Comparison of ENCODE assay signal across 10 cellular contexts in the genomic region with DNA sequence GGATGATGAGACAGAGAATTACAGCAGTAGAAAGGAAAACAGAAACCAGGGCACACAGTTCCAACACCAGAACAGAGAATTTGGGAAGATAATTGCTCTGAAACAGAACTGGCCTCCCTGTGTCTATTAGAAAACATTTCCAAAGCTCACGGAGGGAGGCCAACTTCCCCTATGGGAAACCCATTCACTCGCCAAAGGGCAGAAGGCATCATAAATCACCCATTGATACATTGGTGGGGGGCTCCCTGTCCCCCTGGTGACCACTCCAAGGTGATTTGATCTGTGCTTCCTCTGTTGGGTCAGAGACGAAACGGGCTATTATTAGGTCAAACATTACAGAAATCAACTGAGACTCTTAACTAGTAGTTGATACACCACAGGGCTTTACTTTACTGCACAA. TPM values are rescaled to one million over a fixed set of nuclear protein-coding genes. Genes with fewer than 3 reads are reported as not detected.
DNase-seq lines count a peak whose midpoint lies in the region; ATAC-seq, FAIRE-seq and TF ChIP-seq lines count a peak whose summit lies in the region.
"Had no signal": no experiment of that assay in that cellular context is flagged by ENCODE, and none has a peak within 500 bp of the region (broad histone marks: within the 10 kb centered on the region; RNA-seq: fewer than 3 reads in every experiment).

No MANE protein-coding gene starts in this region.

- no peak for ATAC-seq in activated naive CD4-positive, alpha-beta T cell treated with anti-CD3 and anti-CD28 coated beads, Interleukin-2, amount 50 U/mL, for 72 hours
- no peak for ATAC-seq in GM21447 (IDR thresholded peaks at IDR 0.05; ENCODE audit: unreplicated experiment)
- no peak for ATAC-seq in HG03045 (IDR thresholded peaks at IDR 0.05; ENCODE audit: unreplicated experiment)

- H3K36me3 ChIP-seq in keratinocyte (ENCODE audit: control insufficient read depth in 2 of 2, extremely low read depth in 1 of 2, insufficient read depth in 2 of 2, low read length in 2 of 2) = peaks cover 10 to 24% of the 10 kb centered on the region in 2 experiments
- H3K36me3 ChIP-seq in subcutaneous abdominal adipose tissue (ENCODE audit: control insufficient read depth in 5 of 5, insufficient read depth in 5 of 5, low read length in 5 of 5) = no peaks in the 10 kb centered on the region

- peak overlapping the region; percentile 97 for H3K4me3 Mint-ChIP-seq in activated CD4-positive, alpha-beta T cell treated with anti-CD3 and anti-CD28 coated beads, Interleukin-2, amount 10 ng/mL, durations not matched to agents 7 days and 5 days

- dilution Hi-C loops in keratinocyte (cut with MboI; ENCODE audit: extremely low pct_ligation_motif_present, low sequenced_read_pairs) = no loop called here

- H3K27me3 ChIP-seq in keratinocyte (ENCODE audit: control insufficient read depth, extremely low read depth, insufficient read depth, low read length) (no peaks in the 10 kb centered on the region), subcutaneous abdominal adipose tissue (ENCODE audit: control insufficient read depth in 5 of 5, insufficient read depth in 4 of 5, low read length in 5 of 5) (peaks cover 4 to 27% (median 19%) of the 10 kb centered on the region in 5 donors)

- H3K4me1 Mint-ChIP-seq in activated CD4-positive, alpha-beta T cell treated with anti-CD3 and anti-CD28 coated beads, Interleukin-2, amount 10 ng/mL, durations not matched to agents 7 days and 5 days = peaks cover 35% of the 10 kb centered on the region

- no peaks in the 10 kb centered on the region for H3K9me1 ChIP-seq in keratinocyte (ENCODE audit: control insufficient read depth, extremely low read depth, insufficient read depth, low read length)

- H3K9ac ChIP-seq in keratinocyte (ENCODE audit: control insufficient read depth, extremely low read depth, insufficient read depth, low read length) (peak overlapping the region; percentile 97), subcutaneous abdominal adipose tissue (ENCODE audit: low read length in 5 of 5) (no peak overlapping the region)

- POLR2A ChIA-PET in activated CD4-positive, alpha-beta T cell treated with anti-CD3 and anti-CD28 coated beads, Interleukin-2, amount 10 ng/mL, durations not matched to agents 7 days and 5 days (lab: Charles Lee) = interaction anchor here (0.6 to 1.6 kb wide), 4 partner anchors 41 to 56 kb away, joined by 3 to 8 read pairs (median 4); no protein-coding TSS in a partner anchor

- TF ChIP-seq CTCF in keratinocyte (optimal IDR thresholded peaks at IDR 0.05 in 1 of 3, IDR thresholded peaks at IDR 0.05 in 1 of 3, conservative IDR thresholded peaks at IDR 0.05 in 1 of 3; ENCODE audit: extremely low read depth in 1 of 3, insufficient read depth in 2 of 3, low read length in 3 of 3) = no peak

- H4K20me1 ChIP-seq in keratinocyte (ENCODE audit: control insufficient read depth, extremely low read depth, insufficient read depth, low read length) = peaks cover 11% of the 10 kb centered on the region

- no peak overlapping the region for H2AFZ ChIP-seq in keratinocyte (ENCODE audit: control insufficient read depth, low read length)

- H3K27ac ChIP-seq in keratinocyte (ENCODE audit: control insufficient read depth, insufficient read depth, low read length) (peak overlapping the region; percentile 94), subcutaneous abdominal adipose tissue (ENCODE audit: low read depth, low read length) (no peak overlapping the region)

- peaks cover 19% of the 10 kb centered on the region for H3K4me1 ChIP-seq in keratinocyte (ENCODE audit: control insufficient read depth, extremely low read depth, insufficient read depth, low read length)
- H3K4me1 ChIP-seq in subcutaneous abdominal adipose tissue (ENCODE audit: control insufficient read depth in 5 of 5, insufficient read depth in 5 of 5, low read length in 5 of 5) = peaks cover 5 to 20% (median 13%) of the 10 kb centered on the region in 5 donors

- H3K9me3 ChIP-seq in keratinocyte (ENCODE audit: control insufficient read depth, low read depth, low read length) (no peaks in the 10 kb centered on the region), subcutaneous abdominal adipose tissue (ENCODE audit: control insufficient read depth in 5 of 5, low read length in 5 of 5) (no peaks in the 10 kb centered on the region)

- CTCF ChIA-PET in activated CD4-positive, alpha-beta T cell treated with anti-CD3 and anti-CD28 coated beads, Interleukin-2, amount 10 ng/mL, durations not matched to agents 7 days and 5 days (lab: Charles Lee) = interaction anchor here (1.0 to 1.4 kb wide), 4 partner anchors 10 to 201 kb away, joined by 4 read pairs; no protein-coding TSS in a partner anchor

- no peaks in the 10 kb centered on the region for H3K27me3 Mint-ChIP-seq in activated CD4-positive, alpha-beta T cell treated with anti-CD3 and anti-CD28 coated beads, Interleukin-2, amount 10 ng/mL, durations not matched to agents 7 days and 5 days

- H3K9me3 Mint-ChIP-seq in activated CD4-positive, alpha-beta T cell treated with anti-CD3 and anti-CD28 coated beads, Interleukin-2, amount 10 ng/mL, durations not matched to agents 7 days and 5 days = no peaks in the 10 kb centered on the region
- H3K9me3 Mint-ChIP-seq in activated naive CD4-positive, alpha-beta T cell treated with anti-CD3 and anti-CD28 coated beads, Interleukin-2, amount 50 U/mL, for 72 hours = no peaks in the 10 kb centered on the region

- H3K4me2 ChIP-seq in keratinocyte (ENCODE audit: control insufficient read depth, extremely low read depth, insufficient read depth, low read depth, low read length) = peak overlapping the region; percentile 91

- H3K27ac Mint-ChIP-seq in activated CD4-positive, alpha-beta T cell treated with anti-CD3 and anti-CD28 coated beads, Interleukin-2, amount 10 ng/mL, durations not matched to agents 7 days and 5 days = peak overlapping the region; percentile 98
- peak overlapping the region; percentile 94 to 97 for H3K27ac Mint-ChIP-seq in activated naive CD4-positive, alpha-beta T cell treated with anti-CD3 and anti-CD28 coated beads, Interleukin-2, amount 50 U/mL, for 72 hours

- H3K4me3 ChIP-seq in keratinocyte (ENCODE audit: control insufficient read depth in 2 of 3, extremely low read depth in 1 of 3, insufficient read depth in 2 of 3, low read depth in 1 of 3, low read length in 3 of 3) (peak overlapping the region; percentile 95 to 98 (median 97)), subcutaneous abdominal adipose tissue (ENCODE audit: low read depth in 1 of 5, low read length in 5 of 5) (peak overlapping the region in 4 of 5 donors; percentile 7 to 76 (median 74))

- peaks cover 83% of the 10 kb centered on the region for H3K36me3 Mint-ChIP-seq in activated CD4-positive, alpha-beta T cell treated with anti-CD3 and anti-CD28 coated beads, Interleukin-2, amount 10 ng/mL, durations not matched to agents 7 days and 5 days (ENCODE audit: low read depth)
- H3K36me3 Mint-ChIP-seq in activated naive CD4-positive, alpha-beta T cell treated with anti-CD3 and anti-CD28 coated beads, Interleukin-2, amount 50 U/mL, for 72 hours = peaks cover 26 to 45% of the 10 kb centered on the region in 2 donors

- no peak for DNase-seq in activated CD4-positive, alpha-beta T cell treated with anti-CD3 and anti-CD28 coated beads, Interleukin-2, amount 10 ng/mL, durations not matched to agents 7 days and 5 days
- DNase-seq in activated CD4-positive, alpha-beta T cell treated with anti-CD3 and anti-CD28 coated beads for 48 hours = no peak
- no peak for DNase-seq in activated naive CD4-positive, alpha-beta T cell treated with anti-CD3 and anti-CD28 coated beads, Interleukin-2, amount 50 U/mL, for 72 hours (ENCODE audit: low spot score in 2 of 2)
- DNase-seq in keratinocyte (ENCODE audit: low read depth, low spot score) (no peak), SKM-1 (lab: John Stamatoyannopoulos, UW; ENCODE audit: unreplicated experiment) (no peak)
- DNase-seq: AML-193, kidney glomerular epithelial cell had no signal

- peaks cover 52% of the 10 kb centered on the region for H3K79me2 ChIP-seq in keratinocyte (ENCODE audit: control insufficient read depth, insufficient read depth, low read length)

- FAIRE-seq in keratinocyte (lab: Jason Lieb, UNC) = peak; percentile 75

RNA-seq across cellular contexts. Expression of a gene that starts 3.8 kb away (rescaled TPM):
- 100 to 1,000 TPM; 292 to 300 TPM for total RNA-seq in activated CD4-positive, alpha-beta T cell treated with anti-CD3 and anti-CD28 coated beads, Interleukin-2, amount 10 ng/mL, durations not matched to agents 7 days and 5 days
- 10 to 100 TPM; 26.1 to 50.0 TPM for total RNA-seq in activated naive CD4-positive, alpha-beta T cell treated with anti-CD3 and anti-CD28 coated beads, Interleukin-2, amount 50 U/mL, for 72 hours
- 55.0 to 108 TPM (median 79.5 TPM) in 3 replicates for polyA plus RNA-seq in keratinocyte
- 15.7 TPM for polyA plus RNA-seq in keratinocyte (2011; ENCODE audit: low read depth)
- 88.4 and 91.7 TPM in 2 replicates for polyA plus RNA-seq in keratinocyte (2011; cell fraction: cytosol; rRNA removed)
- 80.7 and 82.4 TPM in 2 replicates for polyA plus RNA-seq in keratinocyte (2011; cell fraction: nucleus; rRNA removed)
- polyA plus RNA-seq in keratinocyte (2012; ENCODE audit: low replicate concordance) = 33.5 and 151 TPM in 2 replicates
- 54.9 to 71.5 TPM (median 67.6 TPM) in 3 replicates for polyA minus RNA-seq in keratinocyte
- 123 TPM for polyA minus RNA-seq in keratinocyte (2011; cell fraction: cytosol; rRNA and poly(A)+ RNA removed)
- 45.6 and 62.1 TPM in 2 replicates for polyA minus RNA-seq in keratinocyte (2011; cell fraction: nucleus; rRNA and poly(A)+ RNA removed)

Comparison
In these comparisons a context has a peak if more than half of its experiments do, and no peak if none do; other contexts are left out.
1. RNA of a gene that starts 3.8 kb away (total RNA-seq): 292 to 300 TPM in activated CD4-positive, alpha-beta T cell treated with anti-CD3 and anti-CD28 coated beads, Interleukin-2, amount 10 ng/mL, durations not matched to agents 7 days and 5 days; 26.1 to 50.0 TPM in activated naive CD4-positive, alpha-beta T cell treated with anti-CD3 and anti-CD28 coated beads, Interleukin-2, amount 50 U/mL, for 72 hours; every median in the first group is over 4 times any median in the second.